In the genomic region with DNA sequence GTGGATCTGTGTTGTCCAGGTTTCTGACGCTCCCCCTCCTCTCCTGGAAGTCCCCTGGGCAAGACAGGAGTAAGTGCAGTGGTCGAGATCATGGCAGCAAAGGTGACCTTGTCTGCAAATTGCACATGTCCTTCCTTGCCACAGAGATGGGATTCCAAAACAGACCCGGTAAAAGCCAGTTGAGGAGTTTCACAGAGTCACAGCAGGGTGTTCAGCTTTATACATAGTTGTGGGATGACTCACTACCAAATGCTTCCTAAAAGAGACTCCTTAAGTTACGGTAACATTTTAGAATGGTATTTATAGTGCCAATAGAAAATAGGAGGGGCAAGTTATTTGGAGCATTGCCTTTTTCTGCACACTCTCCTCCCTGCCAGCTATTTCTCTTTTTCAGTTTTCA, we compare ENCODE assay signal across 8 cellular contexts.
DNase-seq lines count a peak whose midpoint lies in the region; ATAC-seq and TF ChIP-seq lines count a peak whose summit lies in the region.

No MANE protein-coding gene starts in this region.

- H3K9me3 Mint-ChIP-seq in natural killer cell treated with Interleukin-12 subunit alpha and Interleukin-12 subunit beta and Interleukin-15 and Interleukin-18, amount 100 ng/mL, for 72 hours, result peaks cover 3% of the 10 kb centered on the region

- H3K4me3 Mint-ChIP-seq in natural killer cell treated with Interleukin-12 subunit alpha and Interleukin-12 subunit beta and Interleukin-15 and Interleukin-18, amount 100 ng/mL, for 72 hours, result no peak overlapping the region

- TF ChIP-seq CTCF in choroid plexus epithelial cell (conservative IDR thresholded peaks at IDR 0.05; ENCODE audit: low read depth, low read length) (no peak), GM13977 (IDR thresholded peaks at IDR 0.05; ENCODE audit: extremely low read depth, insufficient read depth, missing control alignments) (no peak)

- in situ Hi-C loops in GM13977 (cut with MboI; ENCODE audit: low pct_unique_long_range_greater_than_20kb, low sequenced_read_pairs, unreplicated experiment), result no loop called here

- H3K27me3 Mint-ChIP-seq in natural killer cell treated with Interleukin-12 subunit alpha and Interleukin-12 subunit beta and Interleukin-15 and Interleukin-18, amount 100 ng/mL, for 72 hours, result no peaks in the 10 kb centered on the region

- no peak overlapping the region for H3K27ac Mint-ChIP-seq in natural killer cell treated with Interleukin-12 subunit alpha and Interleukin-12 subunit beta and Interleukin-15 and Interleukin-18, amount 100 ng/mL, for 72 hours

- no peaks in the 10 kb centered on the region for H3K36me3 Mint-ChIP-seq in natural killer cell treated with Interleukin-12 subunit alpha and Interleukin-12 subunit beta and Interleukin-15 and Interleukin-18, amount 100 ng/mL, for 72 hours

- no peaks in the 10 kb centered on the region for H3K4me1 Mint-ChIP-seq in natural killer cell treated with Interleukin-12 subunit alpha and Interleukin-12 subunit beta and Interleukin-15 and Interleukin-18, amount 100 ng/mL, for 72 hours (ENCODE audit: low read depth in 2 of 2)

- no peak overlapping the region for H3K4me3 ChIP-seq in choroid plexus epithelial cell (ENCODE audit: low read depth, low read length)

- DNase-seq in LoVo (ENCODE audit: low spot score) (peak; percentile 77), choroid plexus epithelial cell (ENCODE audit: low read depth) (peak; percentile 97), lung microvascular endothelial cell (ENCODE audit: low read depth in 2 of 2) (peak; percentile 49 to 85), GM13977 (ENCODE audit: low spot score) (no peak)
- DNase-seq in central memory CD4-positive, alpha-beta T cell, result no peak
- no peak for DNase-seq in natural killer cell treated with Interleukin-12 subunit alpha and Interleukin-12 subunit beta and Interleukin-15 and Interleukin-18, amount 100 ng/mL, for 72 hours (ENCODE audit: low spot score)

- ATAC-seq in GM18502 (IDR thresholded peaks at IDR 0.05; ENCODE audit: poor library complexity, unreplicated experiment), result peak; percentile 77
- no peak for ATAC-seq in natural killer cell treated with Interleukin-12 subunit alpha and Interleukin-12 subunit beta and Interleukin-15 and Interleukin-18, amount 100 ng/mL, for 72 hours
- ATAC-seq in HG02885 (IDR thresholded peaks at IDR 0.05; ENCODE audit: poor library complexity, unreplicated experiment), result no peak

Comparison
In these comparisons a context has a peak if more than half of its experiments do, and no peak if none do; other contexts are left out.
1. DNase-seq: peak in LoVo (single experiment), choroid plexus epithelial cell (single experiment) and lung microvascular endothelial cell (2 of 2); none in central memory CD4-positive, alpha-beta T cell (single experiment), natural killer cell treated with Interleukin-12 subunit alpha and Interleukin-12 subunit beta and Interleukin-15 and Interleukin-18, amount 100 ng/mL, for 72 hours (single experiment) and GM13977 (single experiment).